29 cellular contexts compared by ENCODE assay signal in the genomic region with DNA sequence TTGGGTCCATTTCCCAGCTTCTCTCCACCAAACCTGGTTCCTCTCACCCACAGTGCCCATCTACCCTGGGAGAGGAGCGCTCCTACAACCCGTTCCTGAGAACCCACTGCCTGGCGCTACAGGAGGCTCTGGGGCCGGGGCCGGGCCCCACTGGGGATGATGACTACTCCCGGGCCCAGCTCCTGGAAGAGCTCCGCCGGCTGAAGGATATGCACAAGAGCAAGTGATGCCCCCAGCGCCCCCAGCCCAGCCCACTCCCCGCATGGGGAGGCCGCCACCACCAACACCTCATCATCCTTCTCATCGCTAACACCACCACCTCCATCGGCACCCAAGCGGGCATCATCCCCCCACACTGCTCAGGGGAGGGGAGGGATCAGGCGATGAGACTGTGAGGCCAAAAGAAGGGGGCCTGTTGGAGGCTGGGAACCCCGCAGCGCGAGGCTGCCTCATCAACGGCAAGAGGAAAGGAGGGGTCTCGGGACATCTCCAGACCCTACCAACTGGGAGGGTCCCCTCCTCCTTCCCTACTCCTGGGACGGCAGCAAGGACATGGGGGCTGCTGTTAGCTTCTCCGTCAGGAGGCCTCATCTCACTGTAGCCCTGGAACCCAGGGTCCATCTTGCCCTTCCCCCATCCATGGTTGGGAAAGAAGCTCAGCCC. TPM values are rescaled to one million over a fixed set of nuclear protein-coding genes. Genes with fewer than 3 reads are reported as not detected.
"Had no signal": no experiment of that assay in that cellular context is flagged by ENCODE, and none has a peak within 500 bp of the region (broad histone marks: within the 10 kb centered on the region; RNA-seq: fewer than 3 reads in every experiment).

No MANE protein-coding gene starts in this region.

- H3K4me3 ChIP-seq: gastroesophageal sphincter, heart left ventricle, left lung, neural progenitor cell, psoas muscle, skin epidermis, spleen, testis had no signal

- H3K4me2 ChIP-seq: neural progenitor cell had no signal

- H3K36me3 ChIP-seq: gastroesophageal sphincter, neural progenitor cell had no signal

- H3K9ac ChIP-seq: neural progenitor cell had no signal

- H3K4me1 ChIP-seq: foreskin keratinocyte, gastroesophageal sphincter, left lung, neural progenitor cell, psoas muscle, spleen, testis had no signal

- ATAC-seq: esophagus mucosa; gastroesophageal sphincter; left cardiac atrium; left lung; naive thymus-derived CD4-positive, alpha-beta T cell; psoas muscle; stimulated activated memory B cell treated with anti-CD40 and anti-IgM and Interleukin-4, amounts not matched to agents 10 μg/mL and 1 μg/mL and 100 μg/mL, for 72 hours; stimulated activated naive CD8-positive, alpha-beta T cell treated with anti-CD3 and anti-CD28 coated beads, Interleukin-15, Interleukin-2, amounts not matched to agents 100 U/mL and 50 U/mL, for 24 hours had no signal

- H2AFZ ChIP-seq: neural progenitor cell had no signal

- H3K27me3 ChIP-seq: foreskin keratinocyte, gastroesophageal sphincter, heart left ventricle, left lung, neural progenitor cell, spleen, testis had no signal

- H3K27ac ChIP-seq: epithelial cell of prostate, foreskin keratinocyte, gastroesophageal sphincter, heart left ventricle, left lung, neural progenitor cell, psoas muscle, skin epidermis, spleen, testis had no signal

- DNase-seq: effector CD8-positive, alpha-beta T cell; heart left ventricle; hippocampal formation; left cardiac atrium; left lung; mesenchymal stem cell; naive thymus-derived CD4-positive, alpha-beta T cell; psoas muscle; right cardiac atrium; spleen; stimulated activated CD4-positive, alpha-beta T cell treated with anti-CD3 and anti-CD28 coated beads, Interleukin-4, amount 100 ng/mL, for 4 hours; stimulated activated naive CD8-positive, alpha-beta T cell treated with anti-CD3 and anti-CD28 coated beads, Interleukin-15, Interleukin-2, amounts not matched to agents 100 U/mL and 50 U/mL, for 24 hours; substantia nigra; testis; trophoblast cell had no signal

- H3K9me3 ChIP-seq: gastroesophageal sphincter, heart left ventricle, left lung, psoas muscle, spleen, testis had no signal

RNA-seq across cellular contexts. Expression of a gene that starts 11.8 kb away (rescaled TPM):
- total RNA-seq: esophagus mucosa, foreskin keratinocyte, gastroesophageal sphincter, kidney epithelial cell, left cardiac atrium, lower leg skin, lung microvascular endothelial cell, mesothelial cell of epicardium, osteocyte, psoas muscle, right cardiac atrium, ureter had no signal
- polyA plus RNA-seq: fibroblast of lung; foreskin keratinocyte; naive thymus-derived CD4-positive, alpha-beta T cell; psoas muscle had no signal
